ENCODE assay signal across 26 cellular contexts in genomic region chr22:32613773-32614172, GRCh38.
"Had no signal": no experiment of that assay in that cellular context is flagged by ENCODE, and none has a peak within 500 bp of the region (broad histone marks: within the 10 kb centered on the region; RNA-seq: fewer than 3 reads in every experiment).

No MANE protein-coding gene starts in this region.

- ATAC-seq: naive thymus-derived CD4-positive, alpha-beta T cell; natural killer cell; psoas muscle; right cardiac atrium; sciatic nerve; stimulated activated effector memory CD8-positive, alpha-beta T cell treated with anti-CD3 and anti-CD28 coated beads, Interleukin-12 subunit alpha, Interleukin-12 subunit beta, amount 100 ng/mL, for 72 hours; stimulated activated naive B cell treated with anti-CD40 and anti-IgM and Interleukin-4, amounts not matched to agents 10 μg/mL and 1 μg/mL and 100 μg/mL, for 72 hours had no signal

- H2AFZ ChIP-seq: neural progenitor cell, parathyroid adenoma had no signal

- H3K9me3 ChIP-seq: ovary, psoas muscle, stomach, thoracic aorta, thyroid gland, tibial nerve, upper lobe of left lung, uterus had no signal

- H3K27me3 ChIP-seq: neural progenitor cell, ovary, stomach, thyroid gland, tibial nerve, upper lobe of left lung, uterus had no signal

- H3K36me3 ChIP-seq: neural progenitor cell, ovary, stomach, thoracic aorta, thyroid gland, tibial nerve, upper lobe of left lung, uterus had no signal

- H3K4me3 ChIP-seq: neural progenitor cell, ovary, psoas muscle, skin epidermis, smooth muscle cell, stomach, thoracic aorta, thyroid gland, tibial nerve, upper lobe of left lung, uterus had no signal

- H3K4me2 ChIP-seq: neural progenitor cell, smooth muscle cell had no signal

- H3K27ac ChIP-seq: neural progenitor cell, ovary, parathyroid adenoma, psoas muscle, skin epidermis, stomach, thoracic aorta, thyroid gland, tibial nerve, upper lobe of left lung, uterus had no signal

- H3K9ac ChIP-seq: neural progenitor cell, parathyroid adenoma had no signal

- DNase-seq: naive thymus-derived CD4-positive, alpha-beta T cell; natural killer cell; occipital lobe; ovary; posterior cingulate gyrus; psoas muscle; right cardiac atrium; stimulated activated CD4-positive, alpha-beta T cell treated with anti-CD3 and anti-CD28 coated beads, Interleukin-15, amount 100 ng/mL, for 24 hours; stimulated activated CD4-positive, alpha-beta T cell treated with anti-CD3 and anti-CD28 coated beads, Interleukin-2, amount 100 ng/mL, for 24 hours; stimulated activated CD4-positive, alpha-beta T cell treated with anti-CD3 and anti-CD28 coated beads, Interleukin-2, amount 100 ng/mL, for 48 hours; stimulated activated CD4-positive, alpha-beta T cell treated with anti-CD3 and anti-CD28 coated beads, Interleukin-4, amount 100 ng/mL, for 24 hours; stimulated activated naive B cell treated with anti-CD40 and anti-IgM and Interleukin-4, amounts not matched to agents 10 μg/mL and 1 μg/mL and 100 μg/mL, for 72 hours; stimulated activated naive CD4-positive, alpha-beta T cell treated with Interleukin-2 at 50 U/mL for 16 hours; stomach; thyroid gland; trophoblast cell; upper lobe of left lung; uterus had no signal

- H3K4me1 ChIP-seq: parathyroid adenoma, psoas muscle had no signal
